Comparison of ENCODE assay signal across 25 cellular contexts in the genomic region with DNA sequence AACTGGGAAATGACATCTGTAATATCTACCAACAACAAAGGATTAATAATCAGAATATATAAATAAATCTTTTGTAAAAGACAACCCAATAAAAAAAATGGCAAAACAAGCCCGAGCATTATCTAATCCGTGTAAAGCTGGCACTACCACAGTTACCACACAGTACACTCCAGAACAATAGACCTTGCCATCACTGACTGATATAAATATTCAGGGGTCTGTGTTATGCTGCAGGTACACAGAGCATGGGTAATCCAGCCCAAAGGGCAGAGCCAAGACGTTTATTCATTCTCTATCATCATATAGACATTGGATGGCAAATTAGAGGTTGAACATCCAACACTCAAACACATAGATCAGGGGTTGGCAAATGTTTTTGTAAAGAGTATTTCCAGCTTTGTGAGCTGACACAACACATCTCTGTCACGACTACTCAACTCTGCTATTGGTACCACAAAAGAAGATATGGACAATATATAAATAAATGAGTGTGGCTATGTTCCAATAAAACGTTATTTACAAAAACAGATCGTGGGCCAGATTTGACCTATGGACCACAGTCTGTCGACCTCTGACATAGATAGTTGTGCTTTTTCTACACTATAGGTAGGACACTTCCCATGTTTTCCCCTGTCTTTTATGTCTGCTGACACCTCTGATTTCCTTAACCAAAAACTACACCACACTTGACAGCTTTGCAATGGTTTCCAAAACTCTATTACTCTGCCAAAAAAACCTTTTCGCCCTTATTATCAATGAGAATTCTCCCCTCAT. TPM values are rescaled to one million over a fixed set of nuclear protein-coding genes. Genes with fewer than 3 reads are reported as not detected.
A peak's percentile ranks its signal among the peaks of the same experiment; 100 is the strongest.
DNase-seq lines count a peak whose midpoint lies in the region; ATAC-seq, FAIRE-seq and TF ChIP-seq lines count a peak whose summit lies in the region.
"Had no signal": no experiment of that assay in that cellular context is flagged by ENCODE, and none has a peak within 500 bp of the region (broad histone marks: within the 10 kb centered on the region; RNA-seq: fewer than 3 reads in every experiment).

No MANE protein-coding gene starts in this region.

- H3K4me3 ChIP-seq in HepG2 (replicated peaks in 1 of 3; ENCODE audit: insufficient read depth in 1 of 3, low read depth in 2 of 3, low read length in 3 of 3): no peak overlapping the region
- no peak overlapping the region for H3K4me3 ChIP-seq in right lobe of liver
- H3K4me3 ChIP-seq in dorsolateral prefrontal cortex: peak overlapping the region in 7 of 59 donors; percentile 4 to 21 (median 7)
- H3K4me3 ChIP-seq in sigmoid colon: no peak overlapping the region
- H3K4me3 ChIP-seq: BLaER1 treated with 17β-estradiol and CSF1 and Interleukin-3, amounts not matched to agents 10 nM and 100 nM; GM12878; GM23248 had no signal

- H3K27ac ChIP-seq in HepG2 (ENCODE audit: extremely low read length, insufficient read depth, low read length) (no peak overlapping the region), right lobe of liver (no peak overlapping the region), dorsolateral prefrontal cortex (peak overlapping the region in 56 of 59 donors; percentile 13 to 86 (median 73)), temporal lobe (ENCODE audit: low read depth, low read length) (peak overlapping the region; percentile 73), sigmoid colon (no peak overlapping the region)
- H3K27ac ChIP-seq: 22Rv1; BLaER1 treated with 17β-estradiol and CSF1 and Interleukin-3, amounts not matched to agents 10 nM and 100 nM; GM23248 had no signal

- peaks cover 18% of the 10 kb centered on the region for H4K20me1 ChIP-seq in HepG2 (ENCODE audit: insufficient read depth, low read length)

- WGBS in HepG2 (ENCODE audit: low lambda C conversion rate): 64% methylated on average over 8 of the region's 8 CpGs
- WGBS in right lobe of liver (ENCODE audit: insufficient coverage, low coverage, low lambda C conversion rate, missing lambda C conversion rate): 28% methylated on average over 8 of the region's 8 CpGs
- 37 to 61% methylated on average over 8 of the region's 8 CpGs for WGBS in sigmoid colon, 2 donors

- peaks cover 41% of the 10 kb centered on the region for H3K4me1 ChIP-seq in HepG2 (ENCODE audit: insufficient read depth, low read length)
- peaks cover 0 to 34% (median 6%) of the 10 kb centered on the region in 4 donors for H3K4me1 ChIP-seq in right lobe of liver
- peaks cover 0 to 72% (median 52%) of the 10 kb centered on the region in 4 donors for H3K4me1 ChIP-seq in sigmoid colon

- H3K4me3 Mint-ChIP-seq in nephron: peak overlapping the region in 2 of 3 experiments; percentile 15 to 21
- H3K4me3 Mint-ChIP-seq: CD8-positive, alpha-beta T cell; H9 had no signal

- no peak overlapping the region for H3K27ac Mint-ChIP-seq in nephron
- H3K27ac Mint-ChIP-seq: CD8-positive, alpha-beta T cell; H9 had no signal

- H3K27me3 Mint-ChIP-seq in nephron (ENCODE audit: low read depth): no peaks in the 10 kb centered on the region

- intact Hi-C loops in HepG2 (cut with micrococcal nuclease; ENCODE audit: unreplicated experiment): no loop called here
- intact Hi-C loops in right lobe of liver (cut with DNase I): no loop called here
- intact Hi-C loops in dorsolateral prefrontal cortex (cut with DNase I): loop anchor here (10.0 kb wide), 2 partner anchors 116 to 624 kb away; a partner anchor contains a TSS
- intact Hi-C loops in sigmoid colon (cut with DNase I): no loop called here

- peak overlapping the region; percentile 8; the same call in 1 of the 2 replicates for H3K4me2 ChIP-seq in HepG2 (ENCODE audit: low read depth, low read length)
- H3K4me2 ChIP-seq: BLaER1 treated with 17β-estradiol and CSF1 and Interleukin-3, amounts not matched to agents 10 nM and 100 nM had no signal

- DNase-seq in HepG2 (ENCODE audit: low spot score) (no peak), right lobe of liver (no peak), dorsolateral prefrontal cortex (no peak), NAMALWA (ENCODE audit: low spot score) (no peak), sigmoid colon (no peak), NOMO-1 treated with dmso at 0.1 percent for 144 hours (lab: John Stamatoyannopoulos, UW; ENCODE audit: unreplicated experiment) (no peak)
- DNase-seq: ACHN; CD8-positive, alpha-beta T cell; DND-41; GM23248; H9; KG1; NCI-H1105 treated with DMSO at 0.1 percent for 48 hours; NCI-H1694; NCI-H2081; NCI-H2171; NCI-H524 treated with DMSO at 0.1 percent for 48 hours; NCI-H82; OCI-M1; Right ventricle myocardium superior had no signal

- TF ChIP-seq CTCF in HepG2 (CRISPR knock-in tag; IDR thresholded peaks at IDR 0.05) (no peak), right lobe of liver (IDR thresholded peaks at IDR 0.05) (no peak), dorsolateral prefrontal cortex (IDR thresholded peaks at IDR 0.05 in 54 of 56, conservative IDR thresholded peaks at IDR 0.05 in 2 of 56; ENCODE audit: low read depth in 1 of 56, partially characterized antibody in 56 of 56) (no peak), nephron (IDR thresholded peaks at IDR 0.05; ENCODE audit: unreplicated experiment in 3 of 3) (no peak), sigmoid colon (IDR thresholded peaks at IDR 0.05) (no peak)

- no peaks in the 10 kb centered on the region for H3K9me3 ChIP-seq in HepG2 (ENCODE audit: low read length)
- H3K9me3 ChIP-seq in right lobe of liver: no peaks in the 10 kb centered on the region
- H3K9me3 ChIP-seq in sigmoid colon: no peaks in the 10 kb centered on the region

- H3K36me3 ChIP-seq in HepG2 (replicated peaks in 1 of 2; ENCODE audit: control insufficient read depth in 1 of 2, insufficient read depth in 2 of 2, low read length in 2 of 2): no peaks in the 10 kb centered on the region; a peak in 1 of 5 replicates
- no peaks in the 10 kb centered on the region for H3K36me3 ChIP-seq in right lobe of liver
- H3K36me3 ChIP-seq in sigmoid colon: no peaks in the 10 kb centered on the region

- peaks cover 12% of the 10 kb centered on the region for H3K36me3 Mint-ChIP-seq in nephron (ENCODE audit: low read depth)

- H3K79me2 ChIP-seq in HepG2 (ENCODE audit: insufficient read depth, low read length): peaks cover 87% of the 10 kb centered on the region

- TF ChIP-seq EP300 in HepG2 (IDR thresholded peaks at IDR 0.05; ENCODE audit: low read depth in 2 of 2, low read length in 2 of 2): no peak
- no peak for TF ChIP-seq EP300 in HepG2 (CRISPR knock-in tag; IDR thresholded peaks at IDR 0.05; ENCODE audit: borderline replicate concordance)
- no peak for TF ChIP-seq EP300 in sigmoid colon (IDR thresholded peaks at IDR 0.05)

- ATAC-seq in HepG2: no peak
- no peak for ATAC-seq in right lobe of liver
- ATAC-seq: CD8-positive, alpha-beta T cell; GM12878 had no signal

- POLR2A ChIA-PET in HepG2 (lab: Yijun Ruan, JAX): no interaction called here

- FAIRE-seq in HepG2 (lab: Jason Lieb, UNC): no peak
- FAIRE-seq: GM12878 had no signal

- no peak overlapping the region for H2AFZ ChIP-seq in HepG2 (ENCODE audit: low read length)
- H2AFZ ChIP-seq: GM23248 had no signal

- H3K4me1 Mint-ChIP-seq in nephron: peaks cover 41% of the 10 kb centered on the region

- TF ChIP-seq POLR2A in HepG2 (IDR thresholded peaks at IDR 0.05; ENCODE audit: insufficient read depth in 1 of 2, low read depth in 2 of 2, low read length in 2 of 2): no peak
- no peak for TF ChIP-seq POLR2A in right lobe of liver (IDR thresholded peaks at IDR 0.05)
- no peak for TF ChIP-seq POLR2A in sigmoid colon (IDR thresholded peaks at IDR 0.05)

- no peak for TF ChIP-seq RAD21 in HepG2 (CRISPR knock-in tag; IDR thresholded peaks at IDR 0.05)

- BruUV-seq in HepG2 (replicated peaks; lab: Mats Ljungman, UMichigan): no TSS peak

- CTCF ChIA-PET in HepG2 (lab: Yijun Ruan, JAX; ENCODE audit: low intra/inter-chr PET ratio, low total read pairs): no interaction called here

- H3K27me3 ChIP-seq in HepG2 (ENCODE audit: control insufficient read depth in 1 of 2, insufficient read depth in 2 of 2, low read length in 2 of 2): peaks cover 0 to 3% of the 10 kb centered on the region in 2 experiments; a peak in 1 of 5 replicates
- H3K27me3 ChIP-seq in right lobe of liver: no peaks in the 10 kb centered on the region
- no peaks in the 10 kb centered on the region for H3K27me3 ChIP-seq in dorsolateral prefrontal cortex
- no peaks in the 10 kb centered on the region for H3K27me3 ChIP-seq in sigmoid colon
- H3K27me3 ChIP-seq: BLaER1 treated with 17β-estradiol and CSF1 and Interleukin-3, amounts not matched to agents 10 nM and 100 nM had no signal

- in situ Hi-C loops in HepG2 (cut with HindIII; ENCODE audit: extremely low pct_ligation_motif_present, low pct_unique_long_range_greater_than_20kb): no loop called here

- H3K9me3 Mint-ChIP-seq in nephron: no peaks in the 10 kb centered on the region
- H3K9me3 Mint-ChIP-seq: CD8-positive, alpha-beta T cell; H9 had no signal

- no peak overlapping the region for H3K9ac ChIP-seq in HepG2 (ENCODE audit: insufficient read depth, low read depth, low read length)
- H3K9ac ChIP-seq: BLaER1 treated with 17β-estradiol and CSF1 and Interleukin-3, amounts not matched to agents 10 nM and 100 nM; GM23248 had no signal

RNA-seq across cellular contexts. Expression of a gene that starts 4.5 kb away (rescaled TPM):
- total RNA-seq in HepG2 (2016; rRNA removed; fragmentation: Illumina TruSeq; extraction: Trizol) (11.2 and 27.2 TPM in 2 replicates), right lobe of liver (10 to 100 TPM in 5 of 6 experiments, 1 to 10 TPM in 1; 10.0 to 12.9 (median 11.1) TPM), dorsolateral prefrontal cortex (10 to 100 TPM; 29.3 to 53.5 (median 39.1) TPM), temporal lobe (36.6 TPM), sigmoid colon (10 to 100 TPM; 16.9 to 24.9 (median 20.4) TPM)
- 10.4 and 11.1 TPM in 2 replicates for total RNA-seq in HepG2 (2016; cell fraction: cytosol; rRNA removed; fragmentation: Illumina TruSeq; extraction: Trizol; ENCODE audit: low read depth)
- total RNA-seq in HepG2 (2016; cell fraction: insoluble cytoplasmic fraction; rRNA removed; fragmentation: Illumina TruSeq; extraction: Trizol): 10.0 and 21.9 TPM in 2 replicates
- total RNA-seq in HepG2 (2016; cell fraction: membrane; rRNA removed; fragmentation: Illumina TruSeq; extraction: Trizol): 15.1 and 15.3 TPM in 2 replicates
- total RNA-seq in HepG2 (2016; cell fraction: nucleus; rRNA removed; fragmentation: Illumina TruSeq; extraction: Trizol): 16.1 and 18.2 TPM in 2 replicates
- polyA plus RNA-seq in HepG2 (2011; rRNA removed) (28.6 and 29.3 TPM in 2 replicates), sigmoid colon (10 to 100 TPM; 18.6 to 24.0 (median 21.8) TPM)
- polyA plus RNA-seq in HepG2 (2011; cell fraction: cytosol; rRNA removed): 19.8 and 22.7 TPM in 2 replicates
- polyA plus RNA-seq in HepG2 (2011; cell fraction: nucleus; rRNA removed): 20.8 and 22.2 TPM in 2 replicates
- 30.9 and 32.8 TPM in 2 replicates for polyA plus RNA-seq in HepG2 (2012)
- polyA plus RNA-seq in HepG2 (2016; cell fraction: cytosol; fragmentation: Illumina TruSeq; extraction: Trizol; ENCODE audit: low read depth): 2.3 and 3.5 TPM in 2 replicates
- polyA plus RNA-seq in HepG2 (2016; cell fraction: insoluble cytoplasmic fraction; fragmentation: Illumina TruSeq; extraction: Trizol; ENCODE audit: low read depth): 41.2 and 43.1 TPM in 2 replicates
- 11.7 and 12.0 TPM in 2 replicates for polyA plus RNA-seq in HepG2 (2016; cell fraction: membrane; fragmentation: Illumina TruSeq; extraction: Trizol; ENCODE audit: low read depth)
- polyA plus RNA-seq in HepG2 (2016; cell fraction: nucleus; fragmentation: Illumina TruSeq; extraction: Trizol; ENCODE audit: insufficient read depth, low read depth): 38.3 and 46.0 TPM in 2 replicates
- 27.6 and 32.8 TPM in 2 replicates for polyA minus RNA-seq in HepG2 (2011; rRNA and poly(A)+ RNA removed; ENCODE audit: low replicate concordance)
- polyA minus RNA-seq in HepG2 (2011; cell fraction: cytosol; rRNA and poly(A)+ RNA removed): 23.1 and 25.6 TPM in 2 replicates
- 31.0 and 33.2 TPM in 2 replicates for polyA minus RNA-seq in HepG2 (2011; cell fraction: nucleus; rRNA and poly(A)+ RNA removed)

RNA-seq across cellular contexts. Expression of a gene that starts 51.7 kb away (rescaled TPM):
- total RNA-seq in HepG2 (2016; rRNA removed; fragmentation: Illumina TruSeq; extraction: Trizol) (1.9 and 6.6 TPM in 2 replicates), right lobe of liver (10 to 100 TPM in 2 of 6 experiments, 1 to 10 TPM in 4; 4.8 to 13.3 (median 9.4) TPM), dorsolateral prefrontal cortex (10 to 100 TPM; 53.0 to 99.7 (median 77.2) TPM), temporal lobe (20.2 TPM), sigmoid colon (10 to 100 TPM in 3 of 4 donors, 1 to 10 TPM in 1; 9.6 to 23.8 (median 15.3) TPM)
- 0.97 and 1.8 TPM in 2 replicates for total RNA-seq in HepG2 (2016; cell fraction: cytosol; rRNA removed; fragmentation: Illumina TruSeq; extraction: Trizol; ENCODE audit: low read depth)
- total RNA-seq in HepG2 (2016; cell fraction: insoluble cytoplasmic fraction; rRNA removed; fragmentation: Illumina TruSeq; extraction: Trizol): 2.1 and 7.0 TPM in 2 replicates
- 1.3 and 1.9 TPM in 2 replicates for total RNA-seq in HepG2 (2016; cell fraction: membrane; rRNA removed; fragmentation: Illumina TruSeq; extraction: Trizol)
- 13.6 and 13.8 TPM in 2 replicates for total RNA-seq in HepG2 (2016; cell fraction: nucleus; rRNA removed; fragmentation: Illumina TruSeq; extraction: Trizol)
- polyA plus RNA-seq in HepG2 (2011; rRNA removed) (23.0 and 35.3 TPM in 2 replicates), sigmoid colon (10 to 100 TPM in 1 of 3 donors, 1 to 10 TPM in 2; 1.8 to 12.4 (median 3.0) TPM)
- polyA plus RNA-seq in HepG2 (2011; cell fraction: cytosol; rRNA removed): 8.5 and 11.9 TPM in 2 replicates
- polyA plus RNA-seq in HepG2 (2011; cell fraction: nucleus; rRNA removed): 155 and 166 TPM in 2 replicates
- polyA plus RNA-seq in HepG2 (2012): 16.1 and 18.7 TPM in 2 replicates
- 2.2 and 2.3 TPM in 2 replicates for polyA plus RNA-seq in HepG2 (2016; cell fraction: cytosol; fragmentation: Illumina TruSeq; extraction: Trizol; ENCODE audit: low read depth)
- 3.9 and 4.4 TPM in 2 replicates for polyA plus RNA-seq in HepG2 (2016; cell fraction: insoluble cytoplasmic fraction; fragmentation: Illumina TruSeq; extraction: Trizol; ENCODE audit: low read depth)
- 2.5 and 2.7 TPM in 2 replicates for polyA plus RNA-seq in HepG2 (2016; cell fraction: membrane; fragmentation: Illumina TruSeq; extraction: Trizol; ENCODE audit: low read depth)
- polyA plus RNA-seq in HepG2 (2016; cell fraction: nucleus; fragmentation: Illumina TruSeq; extraction: Trizol; ENCODE audit: insufficient read depth, low read depth): 54.9 and 57.9 TPM in 2 replicates
- 0.12 and 38.2 TPM in 2 replicates for polyA minus RNA-seq in HepG2 (2011; rRNA and poly(A)+ RNA removed; ENCODE audit: low replicate concordance)
- 6.3 and 6.5 TPM in 2 replicates for polyA minus RNA-seq in HepG2 (2011; cell fraction: cytosol; rRNA and poly(A)+ RNA removed)
- 31.0 and 37.2 TPM in 2 replicates for polyA minus RNA-seq in HepG2 (2011; cell fraction: nucleus; rRNA and poly(A)+ RNA removed)

RNA-seq across cellular contexts. Expression of a gene that starts 55.4 kb away (rescaled TPM):
- total RNA-seq in HepG2 (2016; rRNA removed; fragmentation: Illumina TruSeq; extraction: Trizol) (89.7 and 91.7 TPM in 2 replicates), right lobe of liver (100 to 1,000 TPM in 1 of 6 experiments, 10 to 100 TPM in 5; 21.9 to 118 (median 45.7) TPM), dorsolateral prefrontal cortex (100 to 1,000 TPM in 2 of 120 experiments, 10 to 100 TPM in 118; 35.5 to 131 (median 55.8) TPM), temporal lobe (30.5 TPM), sigmoid colon (10 to 100 TPM; 29.7 to 70.1 (median 34.8) TPM)
- total RNA-seq in HepG2 (2016; cell fraction: cytosol; rRNA removed; fragmentation: Illumina TruSeq; extraction: Trizol; ENCODE audit: low read depth): 21.5 and 23.1 TPM in 2 replicates
- total RNA-seq in HepG2 (2016; cell fraction: insoluble cytoplasmic fraction; rRNA removed; fragmentation: Illumina TruSeq; extraction: Trizol): 83.3 and 83.7 TPM in 2 replicates
- total RNA-seq in HepG2 (2016; cell fraction: membrane; rRNA removed; fragmentation: Illumina TruSeq; extraction: Trizol): 39.3 and 39.5 TPM in 2 replicates
- total RNA-seq in HepG2 (2016; cell fraction: nucleus; rRNA removed; fragmentation: Illumina TruSeq; extraction: Trizol): 83.7 and 88.6 TPM in 2 replicates
- polyA plus RNA-seq in HepG2 (2011; rRNA removed) (72.8 and 120 TPM in 2 replicates), sigmoid colon (100 to 1,000 TPM; 170 to 232 (median 179) TPM)
- polyA plus RNA-seq in HepG2 (2011; cell fraction: cytosol; rRNA removed): 48.2 and 82.4 TPM in 2 replicates
- 193 and 292 TPM in 2 replicates for polyA plus RNA-seq in HepG2 (2011; cell fraction: nucleus; rRNA removed)
- polyA plus RNA-seq in HepG2 (2012): 108 and 131 TPM in 2 replicates
- polyA plus RNA-seq in HepG2 (2016; cell fraction: cytosol; fragmentation: Illumina TruSeq; extraction: Trizol; ENCODE audit: low read depth): 17.6 and 18.7 TPM in 2 replicates
- polyA plus RNA-seq in HepG2 (2016; cell fraction: insoluble cytoplasmic fraction; fragmentation: Illumina TruSeq; extraction: Trizol; ENCODE audit: low read depth): 87.7 and 90.8 TPM in 2 replicates
- polyA plus RNA-seq in HepG2 (2016; cell fraction: membrane; fragmentation: Illumina TruSeq; extraction: Trizol; ENCODE audit: low read depth): 29.1 and 35.3 TPM in 2 replicates
- 176 and 178 TPM in 2 replicates for polyA plus RNA-seq in HepG2 (2016; cell fraction: nucleus; fragmentation: Illumina TruSeq; extraction: Trizol; ENCODE audit: insufficient read depth, low read depth)
- polyA minus RNA-seq in HepG2 (2011; rRNA and poly(A)+ RNA removed; ENCODE audit: low replicate concordance): 155 and 246 TPM in 2 replicates
- polyA minus RNA-seq in HepG2 (2011; cell fraction: cytosol; rRNA and poly(A)+ RNA removed): 49.2 and 69.9 TPM in 2 replicates
- polyA minus RNA-seq in HepG2 (2011; cell fraction: nucleus; rRNA and poly(A)+ RNA removed): 157 and 295 TPM in 2 replicates

Comparison
In these comparisons a context has a peak if more than half of its experiments do, and no peak if none do; other contexts are left out.
1. H3K27ac ChIP-seq: peak in dorsolateral prefrontal cortex (56 of 59) and temporal lobe (single experiment); none in HepG2 (single experiment), right lobe of liver (0 of 3) and sigmoid colon (0 of 4).
2. intact Hi-C loops: an anchor here in dorsolateral prefrontal cortex (10.0 kb wide); none called in HepG2, right lobe of liver and sigmoid colon.